ENCODE assay signal across 31 cellular contexts in the genomic region with DNA sequence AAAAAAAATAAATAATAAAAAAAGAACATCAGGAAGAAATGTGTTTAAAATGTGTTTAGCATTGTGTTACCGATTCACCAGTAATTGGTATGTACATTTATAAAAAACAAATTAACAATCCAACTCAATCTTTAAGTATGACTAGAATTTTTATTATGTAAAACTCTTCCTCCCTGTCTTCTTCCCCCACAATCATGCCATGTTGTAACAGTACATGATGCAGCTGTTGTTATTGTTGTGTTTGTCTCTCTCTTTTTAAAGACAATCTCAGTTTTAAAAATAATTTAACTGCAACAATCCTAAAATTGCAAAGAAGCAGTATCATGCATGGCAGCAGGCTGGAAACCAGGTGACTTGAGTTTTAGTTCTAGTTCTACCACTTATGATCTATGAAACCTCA.
"Had no signal": no experiment of that assay in that cellular context is flagged by ENCODE, and none has a peak within 500 bp of the region (broad histone marks: within the 10 kb centered on the region; RNA-seq: fewer than 3 reads in every experiment).

No MANE protein-coding gene starts in this region.

- H3K27ac ChIP-seq: left lung, lower lobe of right lung, neural progenitor cell, neutrophil, parathyroid adenoma, right atrium auricular region, right lobe of liver, skin epidermis, suprapubic skin, thoracic aorta, tibial artery, uterus had no signal

- H3K27me3 ChIP-seq: left lung, neural progenitor cell, neutrophil, right atrium auricular region, right lobe of liver, suprapubic skin, tibial artery, upper lobe of right lung, uterus had no signal

- H3K4me3 Mint-ChIP-seq: naive B cell; natural killer cell; nephron progenitor cell; neural progenitor cell; stimulated activated effector memory CD8-positive, alpha-beta T cell treated with anti-CD3 and anti-CD28 coated beads, Interleukin-12 subunit alpha, Interleukin-12 subunit beta, amount 100 ng/mL, for 72 hours; stimulated activated naive CD8-positive, alpha-beta T cell treated with anti-CD3 and anti-CD28 coated beads, Interleukin-15, Interleukin-2, amounts not matched to agents 100 ng/mL and 50 ng/mL, for 24 hours had no signal

- H3K4me1 Mint-ChIP-seq: natural killer cell; stimulated activated effector memory CD8-positive, alpha-beta T cell treated with anti-CD3 and anti-CD28 coated beads, Interleukin-12 subunit alpha, Interleukin-12 subunit beta, amount 100 ng/mL, for 72 hours had no signal

- FAIRE-seq: keratinocyte had no signal

- H3K36me3 Mint-ChIP-seq: natural killer cell; stimulated activated effector memory CD8-positive, alpha-beta T cell treated with anti-CD3 and anti-CD28 coated beads, Interleukin-12 subunit alpha, Interleukin-12 subunit beta, amount 100 ng/mL, for 72 hours had no signal

- H3K9me3 Mint-ChIP-seq: naive B cell; natural killer cell; nephron progenitor cell; neural progenitor cell; stimulated activated effector memory CD8-positive, alpha-beta T cell treated with anti-CD3 and anti-CD28 coated beads, Interleukin-12 subunit alpha, Interleukin-12 subunit beta, amount 100 ng/mL, for 72 hours; stimulated activated naive CD8-positive, alpha-beta T cell treated with anti-CD3 and anti-CD28 coated beads, Interleukin-15, Interleukin-2, amounts not matched to agents 100 ng/mL and 50 ng/mL, for 24 hours had no signal

- DNase-seq: hippocampal formation; left colon; left lung; lower lobe of right lung; mammary epithelial cell; mesenchymal stem cell; naive B cell; natural killer cell; nephron progenitor cell; occipital lobe; right lobe of liver; stimulated activated CD4-positive, alpha-beta T cell treated with anti-CD3 and anti-CD28 coated beads, Interleukin-12 subunit alpha, Interleukin-12 subunit beta, amount 100 ng/mL, for 4 hours; stimulated activated CD4-positive, alpha-beta T cell treated with anti-CD3 and anti-CD28 coated beads, Interleukin-15, amount 100 ng/mL, for 24 hours; stimulated activated CD4-positive, alpha-beta T cell treated with anti-CD3 and anti-CD28 coated beads, Interleukin-2, amount 100 ng/mL, for 24 hours; stimulated activated CD4-positive, alpha-beta T cell treated with anti-CD3 and anti-CD28 coated beads, Interleukin-4, amount 100 ng/mL, for 1 hour; stimulated activated naive CD4-positive, alpha-beta T cell; tibial artery; trophoblast cell; upper lobe of right lung; uterus had no signal

- H2AFZ ChIP-seq: neural progenitor cell, parathyroid adenoma had no signal

- H3K27me3 Mint-ChIP-seq: progenitor cell of endocrine pancreas; stimulated activated naive CD8-positive, alpha-beta T cell treated with anti-CD3 and anti-CD28 coated beads, Interleukin-15, Interleukin-2, amounts not matched to agents 100 ng/mL and 50 ng/mL, for 24 hours had no signal

- H3K36me3 ChIP-seq: left lung, lower lobe of right lung, neural progenitor cell, neutrophil, right atrium auricular region, right lobe of liver, suprapubic skin, thoracic aorta, tibial artery, upper lobe of right lung, uterus had no signal

- H3K4me3 ChIP-seq: left lung, lower lobe of right lung, neural progenitor cell, right atrium auricular region, right lobe of liver, skin epidermis, suprapubic skin, thoracic aorta, tibial artery, upper lobe of right lung, uterus had no signal

- H3K9ac ChIP-seq: neural progenitor cell, parathyroid adenoma had no signal

- ATAC-seq: left colon; left lung; lower lobe of right lung; natural killer cell; right lobe of liver; stimulated activated effector memory CD8-positive, alpha-beta T cell treated with anti-CD3 and anti-CD28 coated beads, Interleukin-12 subunit alpha, Interleukin-12 subunit beta, amount 100 ng/mL, for 72 hours; upper lobe of right lung had no signal

- H3K27ac Mint-ChIP-seq: naive B cell; natural killer cell; nephron progenitor cell; neural progenitor cell; progenitor cell of endocrine pancreas; stimulated activated effector memory CD8-positive, alpha-beta T cell treated with anti-CD3 and anti-CD28 coated beads, Interleukin-12 subunit alpha, Interleukin-12 subunit beta, amount 100 ng/mL, for 72 hours; stimulated activated naive CD8-positive, alpha-beta T cell treated with anti-CD3 and anti-CD28 coated beads, Interleukin-15, Interleukin-2, amounts not matched to agents 100 ng/mL and 50 ng/mL, for 24 hours had no signal

- H3K4me2 ChIP-seq: neural progenitor cell had no signal

- H3K9me3 ChIP-seq: left lung, lower lobe of right lung, neutrophil, right atrium auricular region, right lobe of liver, suprapubic skin, thoracic aorta, tibial artery, upper lobe of right lung, uterus had no signal
